In genomic region chr11:30285416-30286121, GRCh38 we compare ENCODE assay signal across 38 cellular contexts. TPM values are rescaled to one million over a fixed set of nuclear protein-coding genes. Genes with fewer than 3 reads are reported as not detected.
"Had no signal": no experiment of that assay in that cellular context is flagged by ENCODE, and none has a peak within 500 bp of the region (broad histone marks: within the 10 kb centered on the region; RNA-seq: fewer than 3 reads in every experiment).

No MANE protein-coding gene starts in this region.

- DNase-seq: activated CD4-positive, alpha-beta memory T cell treated with anti-CD3 and anti-CD28 coated beads, Interleukin-2, amount 10 ng/mL, durations not matched to agents 7 days and 5 days; activated CD4-positive, alpha-beta T cell treated with anti-CD3 and anti-CD28 coated beads for 1 hour; activated CD4-positive, alpha-beta T cell treated with anti-CD3 and anti-CD28 coated beads for 48 hours; activated CD4-positive, CD25-positive, alpha-beta regulatory T cell; activated CD8-positive, alpha-beta memory T cell treated with anti-CD3 and anti-CD28 coated beads for 24 hours; activated CD8-positive, alpha-beta memory T cell treated with anti-CD3 and anti-CD28 coated beads, Interleukin-2, amount 10 ng/mL, durations not matched to agents 7 days and 5 days; activated CD8-positive, alpha-beta memory T cell treated with anti-CD3 and anti-CD28 coated beads, Interleukin-2, amount 50 U/mL, for 48 hours; activated effector memory CD4-positive, alpha-beta T cell treated with anti-CD3 and anti-CD28 coated beads, Interleukin-2, amount 50 U/mL, for 16 hours; activated naive CD4-positive, alpha-beta T cell; activated naive CD4-positive, alpha-beta T cell treated with anti-CD3 and anti-CD28 coated beads, Interleukin-2, amount 50 U/mL, for 16 hours; activated naive CD8-positive, alpha-beta T cell treated with anti-CD3 and anti-CD28 coated beads for 36 hours; activated T-cell treated with anti-CD3 and anti-CD28 coated beads, Interleukin-2, amount 50 U/mL, for 72 hours; amygdala; caudate nucleus; cerebellar nuclear complex; Kasumi-1; KG1; NCI-H1092 treated with DMSO at 0.1 percent for 48 hours; NCI-H1417 treated with DMSO at 0.1 percent for 48 hours; NCI-H187 treated with DMSO at 0.1 percent for 48 hours; NCI-H2081; NCI-H2171 treated with DMSO at 0.1 percent for 48 hours; NCI-H2227 treated with DMSO at 0.1 percent for 48 hours; NCI-H446; NCI-H510A treated with DMSO at 0.1 percent for 48 hours; SIG-M5; SW 1271; T1000; WERI-Rb-1 had no signal

- ATAC-seq: activated CD8-positive, alpha-beta memory T cell treated with anti-CD3 and anti-CD28 coated beads, Interleukin-2, amount 10 ng/mL, durations not matched to agents 7 days and 5 days; activated T-cell treated with anti-CD3 and anti-CD28 coated beads, Interleukin-2, amount 50 U/mL, for 72 hours; activated T-helper 17 cell treated with anti-CD3 and anti-CD28 coated beads, Interleukin-2, amount 50 U/mL, for 72 hours; Panc1; Right ventricle myocardium inferior had no signal

- H3K36me3 ChIP-seq: ascending aorta, breast epithelium, WERI-Rb-1 had no signal

- H3K27me3 Mint-ChIP-seq: activated naive CD8-positive, alpha-beta T cell treated with anti-CD3 and anti-CD28 coated beads for 36 hours; activated T-helper 17 cell treated with anti-CD3 and anti-CD28 coated beads, Interleukin-2, amount 50 U/mL, for 72 hours had no signal

- H3K4me1 ChIP-seq: ascending aorta, breast epithelium had no signal

- H3K4me3 Mint-ChIP-seq: activated CD4-positive, alpha-beta memory T cell treated with anti-CD3 and anti-CD28 coated beads, Interleukin-2, amount 10 ng/mL, durations not matched to agents 7 days and 5 days; activated CD8-positive, alpha-beta memory T cell treated with anti-CD3 and anti-CD28 coated beads, Interleukin-2, amount 10 ng/mL, durations not matched to agents 7 days and 5 days; activated naive CD8-positive, alpha-beta T cell treated with anti-CD3 and anti-CD28 coated beads for 36 hours; activated T-cell treated with anti-CD3 and anti-CD28 coated beads, Interleukin-2, amount 50 U/mL, for 72 hours; activated T-helper 17 cell treated with anti-CD3 and anti-CD28 coated beads, Interleukin-2, amount 50 U/mL, for 72 hours had no signal

- H3K4me3 ChIP-seq: ascending aorta, breast epithelium had no signal

- H3K9me3 ChIP-seq: ascending aorta, breast epithelium had no signal

- H3K27me3 ChIP-seq: ascending aorta, breast epithelium had no signal

- H3K27ac Mint-ChIP-seq: activated CD4-positive, alpha-beta memory T cell treated with anti-CD3 and anti-CD28 coated beads, Interleukin-2, amount 10 ng/mL, durations not matched to agents 7 days and 5 days; activated CD8-positive, alpha-beta memory T cell treated with anti-CD3 and anti-CD28 coated beads, Interleukin-2, amount 10 ng/mL, durations not matched to agents 7 days and 5 days; activated naive CD8-positive, alpha-beta T cell treated with anti-CD3 and anti-CD28 coated beads for 36 hours; activated T-cell treated with anti-CD3 and anti-CD28 coated beads, Interleukin-2, amount 50 U/mL, for 72 hours; activated T-helper 17 cell treated with anti-CD3 and anti-CD28 coated beads, Interleukin-2, amount 50 U/mL, for 72 hours had no signal

- H3K36me3 Mint-ChIP-seq: activated CD8-positive, alpha-beta memory T cell treated with anti-CD3 and anti-CD28 coated beads, Interleukin-2, amount 10 ng/mL, durations not matched to agents 7 days and 5 days; activated naive CD8-positive, alpha-beta T cell treated with anti-CD3 and anti-CD28 coated beads for 36 hours had no signal

- H3K27ac ChIP-seq: ascending aorta, breast epithelium, RWPE1, WERI-Rb-1 had no signal

- H3K9me3 Mint-ChIP-seq: activated CD4-positive, alpha-beta memory T cell treated with anti-CD3 and anti-CD28 coated beads, Interleukin-2, amount 10 ng/mL, durations not matched to agents 7 days and 5 days; activated T-cell treated with anti-CD3 and anti-CD28 coated beads, Interleukin-2, amount 50 U/mL, for 72 hours; activated T-helper 17 cell treated with anti-CD3 and anti-CD28 coated beads, Interleukin-2, amount 50 U/mL, for 72 hours had no signal

RNA-seq across cellular contexts. Expression of gene FSHB, which starts 54.8 kb away (rescaled TPM):
- total RNA-seq: activated CD4-positive, alpha-beta memory T cell treated with anti-CD3 and anti-CD28 coated beads, Interleukin-2, amount 10 ng/mL, durations not matched to agents 7 days and 5 days; activated CD8-positive, alpha-beta memory T cell treated with anti-CD3 and anti-CD28 coated beads, Interleukin-2, amount 10 ng/mL, durations not matched to agents 7 days and 5 days; activated naive CD8-positive, alpha-beta T cell treated with anti-CD3 and anti-CD28 coated beads for 36 hours; activated T-cell treated with anti-CD3 and anti-CD28 coated beads, Interleukin-2, amount 50 U/mL, for 72 hours; activated T-helper 17 cell treated with anti-CD3 and anti-CD28 coated beads, Interleukin-2, amount 50 U/mL, for 72 hours; ascending aorta; breast epithelium; Right ventricle myocardium inferior; T-helper 1 cell treated with Interleukin-12 subunit alpha and Interleukin-12 subunit beta and Interleukin-4 antibody, amounts not matched to agents 30 ng/mL and 1 ng/mL, for 36 hours; T-helper 2 cell treated with Interferon-gamma antibody and Interleukin-4, amounts not matched to agents 100 ng/mL and 5 ng/mL, for 36 hours had no signal
- polyA plus RNA-seq: adipose tissue had no signal
